In the genomic region with DNA sequence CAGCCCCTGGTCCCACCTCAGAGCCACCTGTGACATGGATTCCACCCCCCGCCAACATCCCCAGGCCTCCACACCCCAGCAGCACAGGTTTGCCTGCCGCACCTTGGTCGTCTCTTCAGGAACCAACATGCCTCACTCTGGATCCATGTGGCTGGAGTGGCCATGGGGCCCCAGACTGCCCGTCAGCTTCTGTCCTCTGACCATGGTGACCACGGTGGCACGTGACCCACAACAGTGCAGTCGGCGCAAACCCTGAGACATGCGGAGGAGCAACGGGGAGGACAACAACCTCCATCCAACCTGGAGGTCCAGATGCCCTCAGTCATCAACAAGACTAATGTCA, we compare ENCODE assay signal across 18 cellular contexts.
"Had no signal": no experiment of that assay in that cellular context is flagged by ENCODE, and none has a peak within 500 bp of the region (broad histone marks: within the 10 kb centered on the region; RNA-seq: fewer than 3 reads in every experiment).

No MANE protein-coding gene starts in this region.

- FAIRE-seq: kidney, pancreas had no signal

- ATAC-seq: activated CD4-positive, alpha-beta T cell treated with anti-CD3 and anti-CD28 coated beads for 36 hours; activated T-cell treated with anti-CD3 and anti-CD28 coated beads, Interleukin-2, amount 50 U/mL, for 4 hours; esophagus mucosa; gastrocnemius medialis; left lobe of liver; naive thymus-derived CD4-positive, alpha-beta T cell; stimulated activated naive B cell treated with anti-CD40 and anti-IgM and Interleukin-4, amounts not matched to agents 10 μg/mL and 1 μg/mL and 100 μg/mL, for 72 hours had no signal

- H3K27me3 ChIP-seq: brain microvascular endothelial cell, pancreas, SJSA1, thyroid gland had no signal

- DNase-seq: activated CD4-positive, alpha-beta memory T cell treated with anti-CD3 and anti-CD28 coated beads for 36 hours; activated CD4-positive, alpha-beta T cell treated with anti-CD3 and anti-CD28 coated beads for 36 hours; activated naive CD4-positive, alpha-beta T cell treated with anti-CD3 and anti-CD28 coated beads, Interleukin-2, amount 50 U/mL, for 16 hours; activated T-cell treated with anti-CD3 and anti-CD28 coated beads, Interleukin-2, amount 50 U/mL, for 4 hours; brain microvascular endothelial cell; cortex of kidney; effector CD4-positive, alpha-beta T cell; gastrocnemius medialis; kidney; naive thymus-derived CD4-positive, alpha-beta T cell; spleen; stimulated activated naive B cell treated with anti-CD40 and anti-IgM and Interleukin-4, amounts not matched to agents 10 μg/mL and 1 μg/mL and 100 μg/mL, for 72 hours; thyroid gland had no signal

- H3K9me3 ChIP-seq: gastrocnemius medialis, neutrophil, pancreas, SJSA1, thyroid gland had no signal

- H3K36me3 ChIP-seq: brain microvascular endothelial cell, gastrocnemius medialis, neutrophil, pancreas, SJSA1, spleen, thyroid gland had no signal

- H3K27ac ChIP-seq: brain microvascular endothelial cell, gastrocnemius medialis, neutrophil, SJSA1, spleen, thyroid gland had no signal

- H3K4me3 ChIP-seq: gastrocnemius medialis, pancreas, SJSA1, spleen, thyroid gland had no signal

- H3K4me1 ChIP-seq: pancreas, SJSA1, spleen, thyroid gland had no signal
